ENCODE assay signal across 8 cellular contexts in the genomic region with DNA sequence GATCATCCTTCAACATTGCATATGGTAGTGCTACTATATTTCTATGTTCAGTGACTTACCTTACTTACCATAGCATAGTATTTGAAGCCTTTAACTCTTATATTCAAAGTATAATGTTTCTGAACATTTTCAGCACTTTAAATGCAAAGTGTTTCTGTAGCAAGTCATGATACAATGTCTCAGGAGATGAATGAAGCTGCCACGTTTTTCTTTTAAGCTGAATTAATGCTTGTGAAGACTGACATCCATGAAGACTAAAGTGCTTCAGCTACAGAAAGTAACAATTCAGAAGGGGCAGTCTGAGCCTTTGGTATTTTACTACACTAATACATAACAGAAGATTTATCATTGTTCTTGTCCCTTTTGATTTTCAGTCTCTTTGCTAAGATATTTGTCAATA.
"Had no signal": no experiment of that assay in that cellular context is flagged by ENCODE, and none has a peak within 500 bp of the region (broad histone marks: within the 10 kb centered on the region; RNA-seq: fewer than 3 reads in every experiment).

No MANE protein-coding gene starts in this region.

- H3K27me3 Mint-ChIP-seq: IgD-negative memory B cell had no signal

- H3K27ac Mint-ChIP-seq: IgD-negative memory B cell had no signal

- ATAC-seq: HepG2, K562 had no signal

- H3K4me3 Mint-ChIP-seq: IgD-negative memory B cell had no signal

- DNase-seq: IMR-90, KBM-7, KG1 had no signal

- H3K4me3 ChIP-seq: K562 had no signal

- H3K27ac ChIP-seq: HL-60 had no signal

- H3K4me1 Mint-ChIP-seq: IgD-negative memory B cell had no signal

- FAIRE-seq: HepG2, HTR-8/SVneo, K562 had no signal
